Comparison of ENCODE assay signal across 1 cellular context in the genomic region with DNA sequence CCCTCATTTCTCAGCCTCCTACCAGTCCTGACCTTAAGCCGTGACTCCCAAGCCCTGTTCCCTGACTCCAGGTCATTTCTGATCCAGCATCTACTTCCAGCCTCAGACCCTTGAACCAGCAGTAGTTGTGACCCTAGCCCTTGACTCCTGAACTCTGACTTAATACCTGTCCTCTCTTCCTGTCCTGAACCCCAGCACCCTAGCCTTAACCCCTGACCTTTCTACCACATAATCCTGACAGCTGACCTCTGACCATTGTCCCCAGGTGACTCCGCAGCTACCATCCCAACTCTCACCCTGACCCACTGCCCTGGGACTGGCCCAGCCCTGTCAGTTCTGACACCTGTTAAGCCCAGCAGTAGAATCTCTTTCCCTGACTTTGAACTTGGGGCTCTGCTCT.
TF ChIP-seq lines count a peak whose summit lies in the region.

No MANE protein-coding gene starts in this region.

TF ChIP-seq in K562, 482 proteins besides CTCF, POLR2A, EP300 and RAD21:
- no peak for TF ChIP-seq RBM15 (IDR thresholded peaks at IDR 0.05; ENCODE audit: insufficient read depth, low read length)
- 0 out of 2 replicates have a peak, but pooled peaks have one; percentile 27 for TF ChIP-seq SUPT5H (IDR thresholded peaks at IDR 0.05)
